Comparison of ENCODE assay signal across 8 cellular contexts in genomic region chr10:79285315-79286185, GRCh38.
A peak's percentile ranks its signal among the peaks of the same experiment; 100 is the strongest.
DNase-seq lines count a peak whose midpoint lies in the region; ATAC-seq, FAIRE-seq and TF ChIP-seq lines count a peak whose summit lies in the region.

No MANE protein-coding gene starts in this region.

- H4K20me1 ChIP-seq in astrocyte (ENCODE audit: insufficient read depth, low read length), result peaks cover 99% of the 10 kb centered on the region

- H3K4me3 ChIP-seq in CD4-positive, alpha-beta memory T cell (ENCODE audit: low read length in 2 of 2), result peak overlapping the region; percentile 4 to 20
- no peak overlapping the region for H3K4me3 ChIP-seq in astrocyte (ENCODE audit: insufficient read depth, low read depth, low read length)
- H3K4me3 ChIP-seq in spleen, result peak overlapping the region in 4 of 8 donors; percentile 10 to 57 (median 16)

- H3K36me3 Mint-ChIP-seq in CD4-positive, alpha-beta memory T cell, result peaks cover 10 to 19% of the 10 kb centered on the region in 2 donors
- peaks cover 27% of the 10 kb centered on the region for H3K36me3 Mint-ChIP-seq in astrocyte (ENCODE audit: low read depth, unreplicated experiment)

- H3K4me2 ChIP-seq in astrocyte (ENCODE audit: low read length), result no peak overlapping the region

- intact Hi-C loops in CD4-positive, alpha-beta memory T cell (cut with micrococcal nuclease), result loop anchor here (1.0 to 10.0 kb wide), 6 partner anchors 32 to 159 kb away; partner anchors contain the start of genes PPIF and ZCCHC24
- intact Hi-C loops in spleen (cut with DNase I; ENCODE audit: low total_unique reads), result no loop called here

- TF ChIP-seq CTCF in astrocyte (IDR thresholded peaks at IDR 0.05; ENCODE audit: insufficient read depth, low read depth, low read length), result no peak
- TF ChIP-seq CTCF in spleen (IDR thresholded peaks at IDR 0.05 in 8 of 11, conservative IDR thresholded peaks at IDR 0.05 in 3 of 11), result no peak

- 40 to 63% (median 51%) methylated on average over 11 to 12 of the region's 12 CpGs for WGBS in spleen, 5 donors

- peaks cover 45% of the 10 kb centered on the region for H3K79me2 ChIP-seq in astrocyte (ENCODE audit: insufficient read depth, low read length)

- no peaks in the 10 kb centered on the region for H3K27me3 Mint-ChIP-seq in CD4-positive, alpha-beta memory T cell
- no peaks in the 10 kb centered on the region for H3K27me3 Mint-ChIP-seq in astrocyte (ENCODE audit: low read depth, unreplicated experiment)

- H3K36me3 ChIP-seq in CD4-positive, alpha-beta memory T cell (ENCODE audit: insufficient read depth, low read length), result no peaks in the 10 kb centered on the region
- peaks cover 19% of the 10 kb centered on the region for H3K36me3 ChIP-seq in astrocyte (ENCODE audit: insufficient read depth, low read length)
- H3K36me3 ChIP-seq in spleen, result peaks cover 0 to 80% (median 16%) of the 10 kb centered on the region in 6 donors

- no peaks in the 10 kb centered on the region for H3K9me3 Mint-ChIP-seq in CD4-positive, alpha-beta memory T cell
- H3K9me3 Mint-ChIP-seq in astrocyte (ENCODE audit: unreplicated experiment), result no peaks in the 10 kb centered on the region

- peaks cover 41% of the 10 kb centered on the region for H3K4me1 ChIP-seq in CD4-positive, alpha-beta memory T cell (ENCODE audit: insufficient read depth, low read length)
- H3K4me1 ChIP-seq in astrocyte (ENCODE audit: insufficient read depth, low read length) (peaks cover 40% of the 10 kb centered on the region), spleen (peaks cover 51 to 99% (median 81%) of the 10 kb centered on the region in 6 donors)

- H3K27me3 ChIP-seq in CD4-positive, alpha-beta memory T cell (ENCODE audit: insufficient read depth, low read length), result no peaks in the 10 kb centered on the region
- no peaks in the 10 kb centered on the region for H3K27me3 ChIP-seq in astrocyte (ENCODE audit: insufficient read depth, low read length)
- no peaks in the 10 kb centered on the region for H3K27me3 ChIP-seq in spleen (replicated peaks in 1 of 7)

- no peak for FAIRE-seq in astrocyte (lab: Jason Lieb, UNC)

- H3K9ac ChIP-seq in astrocyte (ENCODE audit: low read length), result peak overlapping the region; percentile 52

- TF ChIP-seq POLR2A in spleen (IDR thresholded peaks at IDR 0.05), result no peak

- peaks cover 33 to 67% (median 38%) of the 10 kb centered on the region in 4 donors for H3K4me1 Mint-ChIP-seq in CD4-positive, alpha-beta memory T cell
- peaks cover 31% of the 10 kb centered on the region for H3K4me1 Mint-ChIP-seq in astrocyte (ENCODE audit: low read depth, unreplicated experiment)

- no peak overlapping the region for H2AFZ ChIP-seq in astrocyte (ENCODE audit: low read depth, low read length)

- ATAC-seq in GM19438 (IDR thresholded peaks at IDR 0.05; ENCODE audit: low read depth, unreplicated experiment), result peak; percentile 27
- peak; percentile 65 for ATAC-seq in HG03442 (IDR thresholded peaks at IDR 0.05; ENCODE audit: unreplicated experiment)

- no peak for DNase-seq in CD4-positive, alpha-beta memory T cell
- DNase-seq in astrocyte (ENCODE audit: low read depth) (no peak), spleen (no peak), UCSD-AML1 (lab: John Stamatoyannopoulos, UW; ENCODE audit: unreplicated experiment) (no peak), NCI-H510A treated with DMSO at 0.1 percent for 48 hours (lab: John Stamatoyannopoulos, UW) (no peak), retina (no peak)

- POLR2A ChIA-PET in CD4-positive, alpha-beta memory T cell (lab: Charles Lee; ENCODE audit: partially characterized antibody), result interaction anchor here (1.0 to 3.9 kb wide), 9 partner anchors 8 to 62 kb away, joined by 3 to 25 read pairs (median 5); partner anchors contain the start of gene PPIF

- H3K4me3 Mint-ChIP-seq in CD4-positive, alpha-beta memory T cell, result peak overlapping the region; percentile 73 to 91 (median 81)
- no peak overlapping the region for H3K4me3 Mint-ChIP-seq in astrocyte (ENCODE audit: unreplicated experiment)

- no peaks in the 10 kb centered on the region for H3K9me3 ChIP-seq in CD4-positive, alpha-beta memory T cell (ENCODE audit: control insufficient read depth in 1 of 2, low read length in 2 of 2)
- no peaks in the 10 kb centered on the region for H3K9me3 ChIP-seq in astrocyte (ENCODE audit: insufficient read depth, low read depth, low read length)
- H3K9me3 ChIP-seq in spleen, result no peaks in the 10 kb centered on the region

- CTCF ChIA-PET in CD4-positive, alpha-beta memory T cell (lab: Charles Lee; ENCODE audit: partially characterized antibody), result interaction anchor here (0.9 to 1.7 kb wide), 5 partner anchors 7 to 90 kb away, joined by 3 to 7 read pairs (median 4); partner anchors contain the start of gene PPIF

- peak overlapping the region; percentile 54 for H3K27ac ChIP-seq in CD4-positive, alpha-beta memory T cell (ENCODE audit: low read depth, low read length)
- H3K27ac ChIP-seq in astrocyte (ENCODE audit: low read depth, low read length) (peak overlapping the region; percentile 32), spleen (peak overlapping the region; percentile 75 to 97 (median 90))

- peak overlapping the region; percentile 86 to 96 (median 93) for H3K27ac Mint-ChIP-seq in CD4-positive, alpha-beta memory T cell
- H3K27ac Mint-ChIP-seq in astrocyte (ENCODE audit: unreplicated experiment), result no peak overlapping the region

Comparison
In these comparisons a context has a peak if more than half of its experiments do, and no peak if none do; other contexts are left out.
1. H3K27ac ChIP-seq: peak in every context shown above with its lines; median percentile 90 in spleen; 54 in CD4-positive, alpha-beta memory T cell; 32 in astrocyte.